In the genomic region with DNA sequence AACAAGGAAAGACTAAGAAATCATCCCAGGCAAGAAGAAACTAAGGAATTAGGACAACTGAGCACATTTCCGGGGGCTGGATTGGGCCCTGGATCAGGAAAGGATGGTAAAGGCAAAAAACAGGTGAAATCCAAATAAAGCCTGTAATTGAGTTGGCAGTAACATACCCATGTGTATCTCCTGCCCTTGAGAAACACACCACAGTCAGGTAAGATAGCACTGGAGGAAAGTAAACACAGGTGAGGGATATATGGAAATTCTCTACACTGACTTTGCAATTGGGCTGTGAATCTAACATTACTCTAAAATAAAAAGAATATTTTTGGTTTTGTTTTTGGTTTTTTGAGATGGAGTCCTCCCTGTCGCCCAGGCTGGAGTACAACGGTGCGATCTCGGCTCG, we compare ENCODE assay signal across 6 cellular contexts.
"Had no signal": no experiment of that assay in that cellular context is flagged by ENCODE, and none has a peak within 500 bp of the region (broad histone marks: within the 10 kb centered on the region; RNA-seq: fewer than 3 reads in every experiment).

No MANE protein-coding gene starts in this region.

- ATAC-seq: HepG2, K562 had no signal

- H3K4me3 ChIP-seq: K562 had no signal

- DNase-seq: KBM-7, KG1 had no signal

- H3K27ac ChIP-seq: HL-60 had no signal

- FAIRE-seq: HepG2, HTR-8/SVneo, K562 had no signal
